Comparison of ENCODE assay signal across 13 cellular contexts in genomic region chr2:13021470-13021957, GRCh38.
"Had no signal": no experiment of that assay in that cellular context is flagged by ENCODE, and none has a peak within 500 bp of the region (broad histone marks: within the 10 kb centered on the region; RNA-seq: fewer than 3 reads in every experiment).

No MANE protein-coding gene starts in this region.

- H3K4me3 ChIP-seq: lung, ovary had no signal

- H3K27me3 ChIP-seq: ovary had no signal

- H3K9me3 ChIP-seq: ovary had no signal

- ATAC-seq: stimulated activated effector memory CD8-positive, alpha-beta T cell treated with anti-CD3 and anti-CD28 coated beads, Interleukin-12 subunit alpha, Interleukin-12 subunit beta, amount 100 ng/mL, for 72 hours had no signal

- H3K27ac ChIP-seq: ovary had no signal

- H3K36me3 ChIP-seq: ovary had no signal

- DNase-seq: activated CD4-positive, alpha-beta T cell treated with anti-CD3 and anti-CD28 coated beads, Interleukin-2, amount 50 U/mL, for 4 hours; activated CD4-positive, CD25-positive, alpha-beta regulatory T cell treated with anti-CD3 and anti-CD28 coated beads, Interleukin-2, amount 50 U/mL, for 72 hours; activated naive CD4-positive, alpha-beta T cell; activated naive CD8-positive, alpha-beta T cell treated with anti-CD3 and anti-CD28 coated beads, Interleukin-2, amount 10 ng/mL, durations not matched to agents 7 days and 5 days; activated T-cell treated with anti-CD3 and anti-CD28 coated beads for 4 hours; effector CD8-positive, alpha-beta T cell; foreskin melanocyte; kidney glomerular epithelial cell; ovary; stimulated activated CD4-positive, alpha-beta T cell treated with anti-CD3 and anti-CD28 coated beads, Interleukin-12 subunit alpha, Interleukin-12 subunit beta, amount 100 ng/mL, for 4 hours; stimulated activated CD4-positive, alpha-beta T cell treated with anti-CD3 and anti-CD28 coated beads, Interleukin-2, amount 100 ng/mL, for 24 hours had no signal
